In genomic region chr22:17781319-17782031, GRCh38 we compare ENCODE assay signal across 8 cellular contexts. TPM values are rescaled to one million over a fixed set of nuclear protein-coding genes. Genes with fewer than 3 reads are reported as not detected.
DNase-seq lines count a peak whose midpoint lies in the region; ATAC-seq, FAIRE-seq and TF ChIP-seq lines count a peak whose summit lies in the region.

No MANE protein-coding gene starts in this region.

- POLR2A ChIA-PET in BJ (lab: Charles Lee), result no interaction called here

- H3K4me3 ChIP-seq in BJ (ENCODE audit: low read depth, low read length) (no peak overlapping the region), keratinocyte (ENCODE audit: control insufficient read depth in 2 of 3, extremely low read depth in 1 of 3, insufficient read depth in 2 of 3, low read depth in 1 of 3, low read length in 3 of 3) (no peak overlapping the region), thymus (ENCODE audit: low read length) (no peak overlapping the region)

- no peaks in the 10 kb centered on the region for H3K36me3 ChIP-seq in BJ (ENCODE audit: control insufficient read depth, insufficient read depth, low read length)
- no peaks in the 10 kb centered on the region for H3K36me3 ChIP-seq in keratinocyte (ENCODE audit: control insufficient read depth in 2 of 2, extremely low read depth in 1 of 2, insufficient read depth in 2 of 2, low read length in 2 of 2)
- H3K36me3 ChIP-seq in thymus (ENCODE audit: control insufficient read depth, insufficient read depth), result peaks cover 6% of the 10 kb centered on the region

- H4K20me1 ChIP-seq in keratinocyte (ENCODE audit: control insufficient read depth, extremely low read depth, insufficient read depth, low read length), result no peaks in the 10 kb centered on the region

- H3K9me3 ChIP-seq in keratinocyte (ENCODE audit: control insufficient read depth, low read depth, low read length), result no peaks in the 10 kb centered on the region
- peaks cover 4% of the 10 kb centered on the region for H3K9me3 ChIP-seq in thymus (ENCODE audit: control insufficient read depth)

- no peaks in the 10 kb centered on the region for H3K79me2 ChIP-seq in keratinocyte (ENCODE audit: control insufficient read depth, insufficient read depth, low read length)

- dilution Hi-C loops in keratinocyte (cut with MboI; ENCODE audit: extremely low pct_ligation_motif_present, low sequenced_read_pairs), result no loop called here

- peak; percentile 31 for ATAC-seq in GM19043 (IDR thresholded peaks at IDR 0.05; ENCODE audit: low read depth, unreplicated experiment)

- peak overlapping the region; percentile 37 for H3K4me2 ChIP-seq in keratinocyte (ENCODE audit: control insufficient read depth, extremely low read depth, insufficient read depth, low read depth, low read length)

- FAIRE-seq in keratinocyte (lab: Jason Lieb, UNC), result peak; percentile 43

- CTCF ChIA-PET in BJ (lab: Yijun Ruan, JAX), result interaction anchor here (1.0 to 1.6 kb wide), 3 partner anchors 39 to 223 kb away, joined by 3 to 8 read pairs (median 6); no protein-coding TSS in a partner anchor

- 16% methylated on average over 12 of the region's 12 CpGs for WGBS in thymus

- no peak for TF ChIP-seq CTCF in BJ (IDR thresholded peaks at IDR 0.05; ENCODE audit: insufficient read depth, low read depth, low read length)
- TF ChIP-seq CTCF in keratinocyte (optimal IDR thresholded peaks at IDR 0.05 in 1 of 3, IDR thresholded peaks at IDR 0.05 in 1 of 3, conservative IDR thresholded peaks at IDR 0.05 in 1 of 3; ENCODE audit: extremely low read depth in 1 of 3, insufficient read depth in 2 of 3, low read length in 3 of 3), result no peak

- H3K9ac ChIP-seq in keratinocyte (ENCODE audit: control insufficient read depth, extremely low read depth, insufficient read depth, low read length), result peak overlapping the region; percentile 44

- peaks cover 21% of the 10 kb centered on the region for H3K4me1 ChIP-seq in keratinocyte (ENCODE audit: control insufficient read depth, extremely low read depth, insufficient read depth, low read length)
- peaks cover 33% of the 10 kb centered on the region for H3K4me1 ChIP-seq in thymus (ENCODE audit: control insufficient read depth, insufficient read depth, low read length)

- peaks cover 5% of the 10 kb centered on the region for H3K9me1 ChIP-seq in keratinocyte (ENCODE audit: control insufficient read depth, extremely low read depth, insufficient read depth, low read length)

- no peaks in the 10 kb centered on the region for H3K27me3 ChIP-seq in BJ (ENCODE audit: control insufficient read depth, insufficient read depth, low read length)
- H3K27me3 ChIP-seq in keratinocyte (ENCODE audit: control insufficient read depth, extremely low read depth, insufficient read depth, low read length), result no peaks in the 10 kb centered on the region
- no peaks in the 10 kb centered on the region for H3K27me3 ChIP-seq in thymus (ENCODE audit: control insufficient read depth, insufficient read depth)

- H3K27ac ChIP-seq in keratinocyte (ENCODE audit: control insufficient read depth, insufficient read depth, low read length) (peak overlapping the region; percentile 26), thymus (ENCODE audit: low read depth) (peak overlapping the region; percentile 58)

- DNase-seq in BJ (ENCODE audit: low read depth) (peak; percentile 45), NCI-H1105 treated with DMSO at 0.1 percent for 48 hours (lab: John Stamatoyannopoulos, UW) (peak; percentile 29), keratinocyte (ENCODE audit: low read depth, low spot score) (peak; percentile 52), NCI-H1048 (lab: John Stamatoyannopoulos, UW) (no peak), epidermal melanocyte (ENCODE audit: insufficient read length, low spot score) (no peak)
- DNase-seq in activated effector memory CD4-positive, alpha-beta T cell treated with Interleukin-2 at 50 U/mL for 16 hours, result peak; percentile 27

- H2AFZ ChIP-seq in keratinocyte (ENCODE audit: control insufficient read depth, low read length), result no peak overlapping the region

RNA-seq across cellular contexts. Expression of gene BID, which starts 7.2 kb away (rescaled TPM):
- 58.2 and 96.4 TPM in 2 replicates for polyA plus RNA-seq in BJ (2011; rRNA removed)
- 26.4 and 40.3 TPM in 2 replicates for polyA minus RNA-seq in BJ (2011; rRNA and poly(A)+ RNA removed)
- 36.5 to 69.7 TPM (median 46.0 TPM) in 3 replicates for polyA plus RNA-seq in keratinocyte
- polyA plus RNA-seq in keratinocyte (2011; ENCODE audit: low read depth), result 33.9 TPM
- polyA plus RNA-seq in keratinocyte (2011; cell fraction: cytosol; rRNA removed), result 56.0 and 89.5 TPM in 2 replicates
- 35.7 and 52.3 TPM in 2 replicates for polyA plus RNA-seq in keratinocyte (2011; cell fraction: nucleus; rRNA removed)
- 26.2 and 26.3 TPM in 2 replicates for polyA plus RNA-seq in keratinocyte (2012; ENCODE audit: low replicate concordance)
- 11.3 to 47.4 TPM (median 21.5 TPM) in 3 replicates for polyA minus RNA-seq in keratinocyte
- 33.8 TPM for polyA minus RNA-seq in keratinocyte (2011; cell fraction: cytosol; rRNA and poly(A)+ RNA removed)
- polyA minus RNA-seq in keratinocyte (2011; cell fraction: nucleus; rRNA and poly(A)+ RNA removed), result 12.3 and 13.1 TPM in 2 replicates
- polyA plus RNA-seq in thymus, result 32.5 TPM

Comparison
In these comparisons a context has a peak if more than half of its experiments do, and no peak if none do; other contexts are left out.
1. DNase-seq: peak in BJ (single experiment), NCI-H1105 treated with DMSO at 0.1 percent for 48 hours (single experiment), activated effector memory CD4-positive, alpha-beta T cell treated with Interleukin-2 at 50 U/mL for 16 hours (single experiment) and keratinocyte (single experiment); none in NCI-H1048 (single experiment) and epidermal melanocyte (single experiment).